In the genomic region with DNA sequence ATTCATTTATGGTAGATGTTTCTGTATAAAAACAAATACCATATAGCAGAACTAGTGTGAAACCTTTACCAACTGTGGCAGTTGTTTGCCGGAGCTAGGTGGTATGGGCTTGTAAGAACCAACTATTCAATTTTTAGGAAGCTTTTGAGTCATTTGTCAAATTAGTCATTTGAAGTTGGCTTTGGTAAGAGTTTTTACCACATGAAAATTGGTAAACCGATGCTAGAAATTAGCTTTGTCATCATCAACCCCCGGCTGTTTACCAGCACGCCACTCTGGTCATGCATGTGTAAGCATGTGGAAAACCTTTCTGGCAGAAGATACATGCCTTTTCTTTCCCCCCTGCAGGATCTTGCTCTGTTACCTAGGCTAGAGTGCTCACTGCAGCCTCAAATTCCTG, we compare ENCODE assay signal across 24 cellular contexts.
DNase-seq lines count a peak whose midpoint lies in the region; ATAC-seq lines count a peak whose summit lies in the region.
"Had no signal": no experiment of that assay in that cellular context is flagged by ENCODE, and none has a peak within 500 bp of the region (broad histone marks: within the 10 kb centered on the region; RNA-seq: fewer than 3 reads in every experiment).

No MANE protein-coding gene starts in this region.

- H2BK12ac ChIP-seq in mesenchymal stem cell (ENCODE audit: low read length in 2 of 2): no peak overlapping the region

- no peaks in the 10 kb centered on the region for H3K9me3 ChIP-seq in mesenchymal stem cell (ENCODE audit: control insufficient read depth, low read length)

- peaks cover 11% of the 10 kb centered on the region for H3K9me3 Mint-ChIP-seq in activated CD4-positive, alpha-beta T cell treated with anti-CD3 and anti-CD28 coated beads for 36 hours (ENCODE audit: low read depth)
- no peaks in the 10 kb centered on the region for H3K9me3 Mint-ChIP-seq in stimulated activated effector memory CD8-positive, alpha-beta T cell treated with anti-CD3 and anti-CD28 coated beads, Interleukin-12 subunit alpha, Interleukin-12 subunit beta, amount 100 ng/mL, for 72 hours

- peaks cover 20% of the 10 kb centered on the region for H3K36me3 Mint-ChIP-seq in activated CD4-positive, alpha-beta T cell treated with anti-CD3 and anti-CD28 coated beads for 36 hours (ENCODE audit: low read depth)
- H3K36me3 Mint-ChIP-seq in stimulated activated effector memory CD8-positive, alpha-beta T cell treated with anti-CD3 and anti-CD28 coated beads, Interleukin-12 subunit alpha, Interleukin-12 subunit beta, amount 100 ng/mL, for 72 hours: peaks cover 9% of the 10 kb centered on the region

- H3K4me1 ChIP-seq in mesenchymal stem cell (ENCODE audit: control insufficient read depth, insufficient read depth, low read depth, low read length): no peaks in the 10 kb centered on the region

- no peak overlapping the region for H3K4me3 Mint-ChIP-seq in activated CD4-positive, alpha-beta T cell treated with anti-CD3 and anti-CD28 coated beads for 36 hours
- no peak overlapping the region for H3K4me3 Mint-ChIP-seq in stimulated activated effector memory CD8-positive, alpha-beta T cell treated with anti-CD3 and anti-CD28 coated beads, Interleukin-12 subunit alpha, Interleukin-12 subunit beta, amount 100 ng/mL, for 72 hours
- H3K4me3 Mint-ChIP-seq: CD8-positive, alpha-beta memory T cell had no signal

- H3K36me3 ChIP-seq in mesenchymal stem cell (ENCODE audit: control insufficient read depth in 1 of 2, insufficient read depth in 2 of 2, low read depth in 1 of 2, low read length in 2 of 2): no peaks in the 10 kb centered on the region

- peak; percentile 42 for DNase-seq in activated CD4-positive, alpha-beta T cell treated with anti-CD3 and anti-CD28 coated beads for 36 hours
- no peak for DNase-seq in activated CD4-positive, alpha-beta T cell treated with anti-CD3 and anti-CD28 coated beads for 4 hours
- DNase-seq in stimulated activated CD4-positive, alpha-beta T cell treated with anti-CD3 and anti-CD28 coated beads, Interleukin-15, amount 100 ng/mL, for 24 hours: peak; percentile 12
- DNase-seq in stimulated activated CD4-positive, alpha-beta T cell treated with anti-CD3 and anti-CD28 coated beads, Interleukin-4, amount 100 ng/mL, for 4 hours: no peak
- peak; percentile 40 to 44 for DNase-seq in activated T-cell treated with anti-CD3 and anti-CD28 coated beads, Interleukin-2, amount 50 U/mL, for 48 hours
- DNase-seq in stimulated activated effector memory CD8-positive, alpha-beta T cell treated with anti-CD3 and anti-CD28 coated beads, Interleukin-12 subunit alpha, Interleukin-12 subunit beta, amount 100 ng/mL, for 72 hours (ENCODE audit: low spot score in 2 of 2): peak in 1 of 2 donors; percentile 51
- no peak for DNase-seq in cortex of kidney (lab: John Stamatoyannopoulos, UW)
- no peak for DNase-seq in mesenchymal stem cell
- DNase-seq: AML-193; C1 segment of cervical spinal cord; Calu3; CD8-positive, alpha-beta memory T cell; DMS53; GDM1; KBM-7; NCI-H1694; NCI-H2081; NCI-H2171; NCI-H345; NCI-H524; NCI-H774; NK-92 treated with Interleukin-12 subunit alpha and Interleukin-12 subunit beta, amount 100 ng/mL, for 24 hours; SHP77 treated with DMSO at 0.1 percent for 48 hours had no signal

- H2BK5ac ChIP-seq in mesenchymal stem cell (ENCODE audit: low read depth, low read length, poor library complexity, severe bottlenecking): no peak overlapping the region

- ATAC-seq in activated CD4-positive, alpha-beta T cell treated with anti-CD3 and anti-CD28 coated beads for 36 hours: peak; percentile 70
- ATAC-seq in stimulated activated effector memory CD8-positive, alpha-beta T cell treated with anti-CD3 and anti-CD28 coated beads, Interleukin-12 subunit alpha, Interleukin-12 subunit beta, amount 100 ng/mL, for 72 hours: peak; percentile 96

- H3K4me1 Mint-ChIP-seq in activated CD4-positive, alpha-beta T cell treated with anti-CD3 and anti-CD28 coated beads for 36 hours: peaks cover 22% of the 10 kb centered on the region
- H3K4me1 Mint-ChIP-seq in stimulated activated effector memory CD8-positive, alpha-beta T cell treated with anti-CD3 and anti-CD28 coated beads, Interleukin-12 subunit alpha, Interleukin-12 subunit beta, amount 100 ng/mL, for 72 hours: peaks cover 22% of the 10 kb centered on the region

- H3K9ac ChIP-seq in mesenchymal stem cell (ENCODE audit: low read length): no peak overlapping the region

- H2AK5ac ChIP-seq in mesenchymal stem cell (ENCODE audit: low read length, severe bottlenecking): no peak overlapping the region

- intact Hi-C loops in activated CD4-positive, alpha-beta T cell treated with anti-CD3 and anti-CD28 coated beads for 36 hours (cut with DNase I, micrococcal nuclease): no loop called here

- POLR2A ChIA-PET in activated CD4-positive, alpha-beta T cell treated with anti-CD3 and anti-CD28 coated beads for 36 hours (lab: Charles Lee): interaction anchor here (1.7 kb wide), 1 partner anchor 41 kb away, joined by 8 read pairs; no protein-coding TSS in a partner anchor

- H3K14ac ChIP-seq in mesenchymal stem cell (ENCODE audit: low read length in 2 of 2): no peak overlapping the region

- peaks cover 1% of the 10 kb centered on the region for H3K79me1 ChIP-seq in mesenchymal stem cell (replicated peaks; ENCODE audit: low read length, poor library complexity, severe bottlenecking)

- no peak overlapping the region for H3K4me2 ChIP-seq in mesenchymal stem cell (ENCODE audit: low read length, poor library complexity, severe bottlenecking)

- WGBS in mesenchymal stem cell: 96% methylated on average over 4 of the region's 4 CpGs

- no peak overlapping the region for H4K8ac ChIP-seq in mesenchymal stem cell (ENCODE audit: low read length)

- CTCF ChIA-PET in activated CD4-positive, alpha-beta T cell treated with anti-CD3 and anti-CD28 coated beads for 36 hours (lab: Charles Lee): interaction anchor here (0.5 to 1.6 kb wide), 3 partner anchors 10 to 63 kb away, joined by 3 to 4 read pairs (median 3); a partner anchor contains a TSS

- H3K27ac ChIP-seq in mesenchymal stem cell (ENCODE audit: low read length, poor library complexity, severe bottlenecking): no peak overlapping the region
- H3K27ac ChIP-seq: RWPE1 had no signal

- no peak overlapping the region for H2BK15ac ChIP-seq in mesenchymal stem cell (ENCODE audit: low read depth, poor library complexity, severe bottlenecking)

- no peaks in the 10 kb centered on the region for H3K27me3 Mint-ChIP-seq in activated CD4-positive, alpha-beta T cell treated with anti-CD3 and anti-CD28 coated beads for 36 hours
- H3K27me3 Mint-ChIP-seq: CD8-positive, alpha-beta memory T cell had no signal

- no peak overlapping the region for H4K91ac ChIP-seq in mesenchymal stem cell (ENCODE audit: low read length)

- no peak overlapping the region for H3K27ac Mint-ChIP-seq in activated CD4-positive, alpha-beta T cell treated with anti-CD3 and anti-CD28 coated beads for 36 hours
- H3K27ac Mint-ChIP-seq in stimulated activated effector memory CD8-positive, alpha-beta T cell treated with anti-CD3 and anti-CD28 coated beads, Interleukin-12 subunit alpha, Interleukin-12 subunit beta, amount 100 ng/mL, for 72 hours: peak overlapping the region; percentile 65

- no peak overlapping the region for H2AFZ ChIP-seq in mesenchymal stem cell (ENCODE audit: low read depth, low read length)

- no peak overlapping the region for H3K18ac ChIP-seq in mesenchymal stem cell (ENCODE audit: low read depth in 1 of 2, low read length in 2 of 2)

- H3K27me3 ChIP-seq in mesenchymal stem cell (ENCODE audit: control insufficient read depth in 1 of 2, insufficient read depth in 1 of 2, low read length in 2 of 2): no peaks in the 10 kb centered on the region

- no peak overlapping the region for H3K4me3 ChIP-seq in mesenchymal stem cell (ENCODE audit: insufficient read depth in 1 of 2, low read depth in 1 of 2, low read length in 2 of 2)

- H3K23ac ChIP-seq in mesenchymal stem cell (ENCODE audit: low read length in 2 of 2): no peak overlapping the region

- H2BK120ac ChIP-seq in mesenchymal stem cell (ENCODE audit: low read depth, low read length): no peak overlapping the region

- H3K4ac ChIP-seq in mesenchymal stem cell (ENCODE audit: low read depth in 1 of 2, low read length in 2 of 2): no peak overlapping the region

Comparison
In these comparisons a context has a peak if more than half of its experiments do, and no peak if none do; other contexts are left out.
1. DNase-seq: peak in activated CD4-positive, alpha-beta T cell treated with anti-CD3 and anti-CD28 coated beads for 36 hours (single experiment), stimulated activated CD4-positive, alpha-beta T cell treated with anti-CD3 and anti-CD28 coated beads, Interleukin-15, amount 100 ng/mL, for 24 hours (single experiment) and activated T-cell treated with anti-CD3 and anti-CD28 coated beads, Interleukin-2, amount 50 U/mL, for 48 hours (2 of 2); none in activated CD4-positive, alpha-beta T cell treated with anti-CD3 and anti-CD28 coated beads for 4 hours (0 of 2), stimulated activated CD4-positive, alpha-beta T cell treated with anti-CD3 and anti-CD28 coated beads, Interleukin-4, amount 100 ng/mL, for 4 hours (0 of 2), cortex of kidney (single experiment) and mesenchymal stem cell (single experiment).